Comparison of ENCODE assay signal across 2 cellular contexts in genomic region chr10:97713828-97714400, GRCh38.
TF ChIP-seq lines count a peak whose summit lies in the region.

No MANE protein-coding gene starts in this region.

TF ChIP-seq in Ishikawa, 13 proteins besides CTCF, POLR2A, EP300 and RAD21:
- TF ChIP-seq YY1 (IDR thresholded peaks at IDR 0.05; ENCODE audit: low read depth) (peak; percentile 77), CREB1 (IDR thresholded peaks at IDR 0.05; ENCODE audit: low read depth) (no peak), NFIC (IDR thresholded peaks at IDR 0.05) (peak; percentile 69), MAX (IDR thresholded peaks at IDR 0.05) (peak; percentile 100), USF1 (IDR thresholded peaks at IDR 0.05) (peak; percentile 33; the same call in 1 of the 2 replicates), TCF12 (IDR thresholded peaks at IDR 0.05; ENCODE audit: low read depth) (peak; percentile 76), ZBTB7A (IDR thresholded peaks at IDR 0.05; ENCODE audit: low read depth) (no peak), TAF1 (IDR thresholded peaks at IDR 0.05; ENCODE audit: low read depth) (peak; percentile 21; the same call in 1 of the 2 replicates), EGR1 (IDR thresholded peaks at IDR 0.05) (no peak), TEAD4 (IDR thresholded peaks at IDR 0.05) (peak; percentile 35; the same call in 1 of the 2 replicates)

TF ChIP-seq in K562, 482 proteins besides CTCF, POLR2A, EP300 and RAD21 (continues in another document):
- TF ChIP-seq E2F1 (CRISPR knock-in tag; IDR thresholded peaks at IDR 0.05) (no peak), ZNF140 (CRISPR knock-in tag; IDR thresholded peaks at IDR 0.05) (no peak), ID3 (CRISPR knock-in tag; IDR thresholded peaks at IDR 0.05) (no peak), ID3 (tag; IDR thresholded peaks at IDR 0.05) (peak; percentile 46; the same call in 1 of the 2 replicates), KAT7 (CRISPR knock-in tag; IDR thresholded peaks at IDR 0.05; ENCODE audit: borderline replicate concordance) (no peak), ATF7 (IDR thresholded peaks at IDR 0.05) (no peak), ZC3H11A (IDR thresholded peaks at IDR 0.05; ENCODE audit: low read depth, low read length) (no peak), RBM34 (IDR thresholded peaks at IDR 0.05; ENCODE audit: borderline replicate concordance, insufficient read depth, low read length) (no peak), GATA2 (CRISPR knock-in tag; IDR thresholded peaks at IDR 0.05) (peak; percentile 61), ATF1 (CRISPR knock-in tag; IDR thresholded peaks at IDR 0.05) (no peak), ATF1 (tag; IDR thresholded peaks at IDR 0.05) (no peak), FOXP1 (CRISPR knock-in tag; IDR thresholded peaks at IDR 0.05) (peak; percentile 45; the same call in 1 of the 2 replicates), EP400 (IDR thresholded peaks at IDR 0.05) (peak; percentile 71; the same call in 1 of the 2 replicates), NR2C2 (CRISPR knock-in tag; IDR thresholded peaks at IDR 0.05) (peak; percentile 67), NR2C2 (tag; IDR thresholded peaks at IDR 0.05) (no peak), RBM39 (optimal IDR thresholded peaks at IDR 0.05; ENCODE audit: low read depth, low read length) (no peak), ZNF551 (CRISPR knock-in tag; IDR thresholded peaks at IDR 0.05) (no peak), NFIC (IDR thresholded peaks at IDR 0.05) (0 out of 2 replicates have a peak, but pooled peaks have one; percentile 19), ZNF165 (CRISPR knock-in tag; IDR thresholded peaks at IDR 0.05; ENCODE audit: borderline replicate concordance) (no peak), KLF6 (CRISPR knock-in tag; IDR thresholded peaks at IDR 0.05; ENCODE audit: borderline replicate concordance) (no peak), TBP (optimal IDR thresholded peaks at IDR 0.05; ENCODE audit: low read depth, low read length) (peak; percentile 15), NUFIP1 (IDR thresholded peaks at IDR 0.05; ENCODE audit: partially characterized antibody) (no peak), TCF7 (IDR thresholded peaks at IDR 0.05; ENCODE audit: borderline replicate concordance) (no peak), L3MBTL2 (IDR thresholded peaks at IDR 0.05) (peak; percentile 94), TEAD4 (IDR thresholded peaks at IDR 0.05; ENCODE audit: low read length) (no peak), TEAD4 (CRISPR knock-in tag; IDR thresholded peaks at IDR 0.05; ENCODE audit: borderline replicate concordance) (peak; percentile 20; the same call in 1 of the 2 replicates), CREM (IDR thresholded peaks at IDR 0.05; ENCODE audit: low read depth) (peak; percentile 57; the same call in 1 of the 2 replicates), VEZF1 (CRISPR knock-in tag; IDR thresholded peaks at IDR 0.05) (no peak; the same call in none of the 2 replicates), ZNF589 (CRISPR knock-in tag; IDR thresholded peaks at IDR 0.05; ENCODE audit: low read depth) (no peak; the same call in 1 of the 2 replicates), HNRNPL (IDR thresholded peaks at IDR 0.05; ENCODE audit: low read depth, low read length) (0 out of 2 replicates have a peak, but pooled peaks have one; percentile 43), MTA3 (IDR thresholded peaks at IDR 0.05; ENCODE audit: borderline replicate concordance) (0 out of 2 replicates have a peak, but pooled peaks have one; percentile 54), RB1 (IDR thresholded peaks at IDR 0.05; ENCODE audit: low read depth) (0 out of 2 replicates have a peak, but pooled peaks have one; percentile 34), CCNT2 (IDR thresholded peaks at IDR 0.05; ENCODE audit: borderline replicate concordance, extremely low read depth, insufficient read length, low read depth, low read length) (peak; percentile 61), MGA (IDR thresholded peaks at IDR 0.05) (peak; percentile 97), ZNF511 (CRISPR knock-in tag; IDR thresholded peaks at IDR 0.05) (peak; percentile 84), GATAD2B (IDR thresholded peaks at IDR 0.05; ENCODE audit: borderline replicate concordance) (no peak), HMG20B (CRISPR knock-in tag; IDR thresholded peaks at IDR 0.05) (no peak), ILK (tag; IDR thresholded peaks at IDR 0.05; ENCODE audit: borderline replicate concordance, low read depth) (no peak), KDM5B (IDR thresholded peaks at IDR 0.05; ENCODE audit: insufficient replicate concordance, low read depth, low read length) (peak; percentile 53), HNRNPLL (IDR thresholded peaks at IDR 0.05; ENCODE audit: low read depth, low read length, poor library complexity, severe bottlenecking) (peak; percentile 83), ZZZ3 (IDR thresholded peaks at IDR 0.05) (no peak), TRIM25 (IDR thresholded peaks at IDR 0.05; ENCODE audit: borderline replicate concordance) (no peak), MNT (conservative IDR thresholded peaks at IDR 0.05) (peak in 1 of 2 experiments; percentile 57; a peak in 1 of 4 replicates), WHSC1 (IDR thresholded peaks at IDR 0.05; ENCODE audit: low read length) (no peak)
